In the genomic region with DNA sequence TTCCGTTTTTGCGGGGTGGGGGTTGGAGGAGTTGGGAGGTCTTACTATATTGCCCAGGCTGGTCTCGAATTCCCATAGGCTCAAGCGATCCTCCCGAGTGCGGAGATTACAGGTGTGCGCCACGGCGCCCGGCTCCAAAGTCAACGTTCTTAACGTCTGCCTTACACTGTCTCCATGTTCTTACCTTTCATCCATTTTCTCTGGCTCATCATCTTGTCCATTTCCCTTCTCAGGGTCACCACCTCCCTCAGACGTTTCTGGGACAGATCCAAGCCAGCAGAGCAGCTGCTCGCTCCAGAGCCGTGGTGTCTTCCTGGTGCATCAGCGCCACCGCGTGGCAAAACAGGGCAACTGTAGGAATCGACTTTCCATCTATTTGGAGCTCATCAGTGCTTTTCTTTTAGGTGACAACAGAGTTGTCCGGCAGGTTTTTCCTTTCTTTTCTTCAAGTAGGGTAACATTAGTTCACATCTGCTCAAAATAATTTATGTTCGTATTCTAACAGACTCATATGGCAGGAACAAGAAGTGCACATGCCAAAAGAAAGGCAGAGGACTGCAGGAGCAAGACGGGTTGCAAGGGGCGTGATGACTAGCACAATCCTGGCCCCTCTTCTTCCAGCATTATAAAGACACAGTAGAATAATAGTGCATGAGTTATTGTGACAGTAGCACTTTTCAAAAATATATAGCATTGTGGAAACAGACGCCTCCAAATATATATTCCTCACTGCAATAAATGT, we compare ENCODE assay signal across 8 cellular contexts.
DNase-seq lines count a peak whose midpoint lies in the region; ATAC-seq and TF ChIP-seq lines count a peak whose summit lies in the region.

No MANE protein-coding gene starts in this region.

- ATAC-seq in GM18870 (IDR thresholded peaks at IDR 0.05; ENCODE audit: unreplicated experiment): peak; percentile 85
- ATAC-seq in HG03135 (IDR thresholded peaks at IDR 0.05; ENCODE audit: unreplicated experiment): peak; percentile 85

- TF ChIP-seq CTCF in AG09319 (IDR thresholded peaks at IDR 0.05; ENCODE audit: low read depth, low read length) (peak; percentile 86), coronary artery (IDR thresholded peaks at IDR 0.05) (peak; percentile 84)

- DNase-seq in AG09319 (ENCODE audit: extremely low read depth, low read depth): peak; percentile 18
- peak; percentile 56 for DNase-seq in NCI-H226
- DNase-seq in activated CD4-positive, alpha-beta T cell treated with anti-CD3 and anti-CD28 coated beads for 4 hours: peak; percentile 68 to 77
- no peak for DNase-seq in coronary artery (ENCODE audit: low spot score)
- peak; percentile 86 for DNase-seq in kidney tubule cell (ENCODE audit: low spot score)
- peak; percentile 44 to 58 for DNase-seq in stimulated activated CD4-positive, alpha-beta T cell treated with anti-CD3 and anti-CD28 coated beads, Interleukin-1b, Interleukin-23, amount 100 ng/mL, for 1 hour (ENCODE audit: low read depth in 2 of 2)

- no peak overlapping the region for H3K27ac ChIP-seq in coronary artery

- H3K4me3 ChIP-seq in coronary artery: peak overlapping the region; percentile 61
